ENCODE assay signal across 8 cellular contexts in the genomic region with DNA sequence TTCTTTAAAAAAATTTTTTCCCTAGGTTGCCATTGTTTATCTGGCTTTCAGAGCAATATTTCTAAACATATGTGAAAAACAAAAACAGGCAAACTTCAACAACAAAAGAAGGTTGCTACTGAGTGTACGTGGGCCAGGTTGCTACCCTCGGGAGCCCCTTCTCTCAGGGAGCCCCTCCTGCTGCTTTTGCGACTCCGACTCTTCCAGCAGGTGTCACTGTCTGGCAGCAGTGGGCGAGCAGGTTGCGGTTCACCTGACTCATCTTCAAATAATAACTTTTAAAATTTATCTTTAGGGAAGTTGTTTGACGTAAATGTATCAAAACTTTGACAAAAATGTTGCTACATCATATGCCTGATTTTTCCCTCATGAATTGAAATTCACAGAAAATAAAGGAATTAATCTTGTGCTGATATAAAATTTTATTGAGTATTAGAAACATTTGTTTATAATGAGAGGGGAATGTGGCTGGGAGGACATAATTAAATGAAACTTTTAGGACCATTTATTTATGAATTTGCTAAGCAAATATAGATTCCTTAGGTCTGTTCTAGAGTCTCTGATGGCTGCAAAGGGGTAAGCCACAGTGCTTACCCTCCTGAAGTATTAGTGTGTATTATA.
DNase-seq lines count a peak whose midpoint lies in the region; ATAC-seq and TF ChIP-seq lines count a peak whose summit lies in the region.

No MANE protein-coding gene starts in this region.

- POLR2A ChIA-PET in BJ (lab: Charles Lee) = no interaction called here
- POLR2A ChIA-PET in activated CD4-positive, alpha-beta memory T cell treated with anti-CD3 and anti-CD28 coated beads, Interleukin-2, amount 10 ng/mL, durations not matched to agents 7 days and 5 days (lab: Charles Lee) = no interaction called here

- intact Hi-C loops in left ventricle myocardium superior (cut with micrococcal nuclease) = no loop called here

- no peak for DNase-seq in BJ (ENCODE audit: low read depth)
- DNase-seq in HPDE6-E6E7 (ENCODE audit: extremely low spot score) = peak; percentile 41
- DNase-seq in activated CD4-positive, alpha-beta memory T cell treated with anti-CD3 and anti-CD28 coated beads, Interleukin-2, amount 10 ng/mL, durations not matched to agents 7 days and 5 days = peak; percentile 28
- peak; percentile 39 for DNase-seq in left ventricle myocardium superior
- peak in 2 of 3 experiments; percentile 21 to 27 for DNase-seq in stimulated activated CD4-positive, alpha-beta T cell treated with anti-CD3 and anti-CD28 coated beads, TNF-alpha, amount 100 ng/mL, for 24 hours (ENCODE audit: low read depth in 3 of 3)
- no peak for DNase-seq in NCI-H128 (lab: John Stamatoyannopoulos, UW; ENCODE audit: unreplicated experiment)

- ATAC-seq in left ventricle myocardium superior = no peak
- no peak for ATAC-seq in GM21515 (IDR thresholded peaks at IDR 0.05; ENCODE audit: unreplicated experiment)
- ATAC-seq in HG03565 (IDR thresholded peaks at IDR 0.05; ENCODE audit: unreplicated experiment) = no peak

- no peak overlapping the region for H3K27ac Mint-ChIP-seq in activated CD4-positive, alpha-beta memory T cell treated with anti-CD3 and anti-CD28 coated beads, Interleukin-2, amount 10 ng/mL, durations not matched to agents 7 days and 5 days

- CTCF ChIA-PET in BJ (lab: Yijun Ruan, JAX) = no interaction called here
- CTCF ChIA-PET in activated CD4-positive, alpha-beta memory T cell treated with anti-CD3 and anti-CD28 coated beads, Interleukin-2, amount 10 ng/mL, durations not matched to agents 7 days and 5 days (lab: Charles Lee) = no interaction called here

- peaks cover 12% of the 10 kb centered on the region for H3K4me1 Mint-ChIP-seq in activated CD4-positive, alpha-beta memory T cell treated with anti-CD3 and anti-CD28 coated beads, Interleukin-2, amount 10 ng/mL, durations not matched to agents 7 days and 5 days

- TF ChIP-seq CTCF in BJ (IDR thresholded peaks at IDR 0.05; ENCODE audit: insufficient read depth, low read depth, low read length) = peak; percentile 34

- H3K4me3 ChIP-seq in BJ (ENCODE audit: low read depth, low read length) = no peak overlapping the region

- no peak overlapping the region for H3K4me3 Mint-ChIP-seq in activated CD4-positive, alpha-beta memory T cell treated with anti-CD3 and anti-CD28 coated beads, Interleukin-2, amount 10 ng/mL, durations not matched to agents 7 days and 5 days

- H3K27me3 Mint-ChIP-seq in activated CD4-positive, alpha-beta memory T cell treated with anti-CD3 and anti-CD28 coated beads, Interleukin-2, amount 10 ng/mL, durations not matched to agents 7 days and 5 days = no peaks in the 10 kb centered on the region

- 0 out of 2 replicates have a peak, but pooled peaks cover 1% of the 10 kb centered on the region for H3K36me3 ChIP-seq in BJ (ENCODE audit: control insufficient read depth, insufficient read depth, low read length)

- H3K36me3 Mint-ChIP-seq in activated CD4-positive, alpha-beta memory T cell treated with anti-CD3 and anti-CD28 coated beads, Interleukin-2, amount 10 ng/mL, durations not matched to agents 7 days and 5 days (ENCODE audit: low read depth) = peaks cover 4% of the 10 kb centered on the region

- H3K9me3 Mint-ChIP-seq in activated CD4-positive, alpha-beta memory T cell treated with anti-CD3 and anti-CD28 coated beads, Interleukin-2, amount 10 ng/mL, durations not matched to agents 7 days and 5 days = no peaks in the 10 kb centered on the region

- H3K27me3 ChIP-seq in BJ (ENCODE audit: control insufficient read depth, insufficient read depth, low read length) = no peaks in the 10 kb centered on the region

Comparison
In these comparisons a context has a peak if more than half of its experiments do, and no peak if none do; other contexts are left out.
1. DNase-seq: peak in HPDE6-E6E7 (single experiment), activated CD4-positive, alpha-beta memory T cell treated with anti-CD3 and anti-CD28 coated beads, Interleukin-2, amount 10 ng/mL, durations not matched to agents 7 days and 5 days (single experiment), left ventricle myocardium superior (single experiment) and stimulated activated CD4-positive, alpha-beta T cell treated with anti-CD3 and anti-CD28 coated beads, TNF-alpha, amount 100 ng/mL, for 24 hours (2 of 3); none in BJ (single experiment) and NCI-H128 (single experiment).